ENCODE assay signal across 1 cellular context in the genomic region with DNA sequence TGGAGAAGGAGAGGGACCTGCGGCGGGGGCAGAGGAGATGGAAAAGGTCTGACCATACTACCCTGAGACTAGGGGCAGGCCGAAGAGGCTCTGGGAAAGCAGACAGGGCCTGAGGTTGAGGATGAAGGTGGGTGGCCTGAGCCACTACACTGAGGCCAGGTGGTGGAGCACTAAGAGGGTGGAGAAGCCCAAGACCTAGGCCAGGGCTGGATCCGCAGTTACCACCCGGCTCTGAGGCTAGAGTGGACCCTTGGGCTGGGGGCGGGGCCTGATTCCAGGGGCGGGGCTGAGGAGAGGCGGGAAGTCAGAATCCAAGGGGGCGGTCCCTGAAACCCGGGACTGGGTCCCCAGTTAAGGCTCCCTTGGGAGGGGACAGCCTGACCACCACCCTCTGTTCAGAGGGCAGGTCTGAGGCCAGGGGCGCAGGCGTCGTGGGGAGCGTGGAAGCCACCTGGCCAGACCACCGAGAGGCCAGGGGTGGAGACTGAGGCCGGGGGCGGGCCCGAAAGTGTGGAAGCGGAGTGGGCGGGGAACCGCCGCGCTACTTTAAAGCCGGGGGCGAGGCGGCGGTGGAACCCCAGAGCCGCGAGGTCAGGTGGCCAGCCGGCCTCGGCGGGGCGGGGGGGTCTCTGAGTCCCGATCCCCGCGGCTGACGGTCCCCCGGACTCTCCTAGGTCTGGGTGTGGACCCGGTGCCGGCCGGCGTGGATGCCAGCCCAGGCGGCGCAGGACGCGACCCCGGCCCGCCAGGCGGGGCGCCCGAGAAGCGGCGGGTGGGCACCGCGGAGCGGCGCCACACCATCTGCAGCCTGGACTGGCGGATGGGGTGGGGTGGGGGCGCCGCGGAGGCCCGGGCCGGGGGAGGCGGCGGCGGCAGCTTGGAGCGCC.
A peak's percentile ranks its signal among the peaks of the same experiment; 100 is the strongest.
TF ChIP-seq lines count a peak whose summit lies in the region.

No MANE protein-coding gene starts in this region.

TF ChIP-seq in HepG2, 621 proteins besides CTCF, POLR2A, EP300 and RAD21 (continued from another document and continues in another):
- TF ChIP-seq, protein P1, sequence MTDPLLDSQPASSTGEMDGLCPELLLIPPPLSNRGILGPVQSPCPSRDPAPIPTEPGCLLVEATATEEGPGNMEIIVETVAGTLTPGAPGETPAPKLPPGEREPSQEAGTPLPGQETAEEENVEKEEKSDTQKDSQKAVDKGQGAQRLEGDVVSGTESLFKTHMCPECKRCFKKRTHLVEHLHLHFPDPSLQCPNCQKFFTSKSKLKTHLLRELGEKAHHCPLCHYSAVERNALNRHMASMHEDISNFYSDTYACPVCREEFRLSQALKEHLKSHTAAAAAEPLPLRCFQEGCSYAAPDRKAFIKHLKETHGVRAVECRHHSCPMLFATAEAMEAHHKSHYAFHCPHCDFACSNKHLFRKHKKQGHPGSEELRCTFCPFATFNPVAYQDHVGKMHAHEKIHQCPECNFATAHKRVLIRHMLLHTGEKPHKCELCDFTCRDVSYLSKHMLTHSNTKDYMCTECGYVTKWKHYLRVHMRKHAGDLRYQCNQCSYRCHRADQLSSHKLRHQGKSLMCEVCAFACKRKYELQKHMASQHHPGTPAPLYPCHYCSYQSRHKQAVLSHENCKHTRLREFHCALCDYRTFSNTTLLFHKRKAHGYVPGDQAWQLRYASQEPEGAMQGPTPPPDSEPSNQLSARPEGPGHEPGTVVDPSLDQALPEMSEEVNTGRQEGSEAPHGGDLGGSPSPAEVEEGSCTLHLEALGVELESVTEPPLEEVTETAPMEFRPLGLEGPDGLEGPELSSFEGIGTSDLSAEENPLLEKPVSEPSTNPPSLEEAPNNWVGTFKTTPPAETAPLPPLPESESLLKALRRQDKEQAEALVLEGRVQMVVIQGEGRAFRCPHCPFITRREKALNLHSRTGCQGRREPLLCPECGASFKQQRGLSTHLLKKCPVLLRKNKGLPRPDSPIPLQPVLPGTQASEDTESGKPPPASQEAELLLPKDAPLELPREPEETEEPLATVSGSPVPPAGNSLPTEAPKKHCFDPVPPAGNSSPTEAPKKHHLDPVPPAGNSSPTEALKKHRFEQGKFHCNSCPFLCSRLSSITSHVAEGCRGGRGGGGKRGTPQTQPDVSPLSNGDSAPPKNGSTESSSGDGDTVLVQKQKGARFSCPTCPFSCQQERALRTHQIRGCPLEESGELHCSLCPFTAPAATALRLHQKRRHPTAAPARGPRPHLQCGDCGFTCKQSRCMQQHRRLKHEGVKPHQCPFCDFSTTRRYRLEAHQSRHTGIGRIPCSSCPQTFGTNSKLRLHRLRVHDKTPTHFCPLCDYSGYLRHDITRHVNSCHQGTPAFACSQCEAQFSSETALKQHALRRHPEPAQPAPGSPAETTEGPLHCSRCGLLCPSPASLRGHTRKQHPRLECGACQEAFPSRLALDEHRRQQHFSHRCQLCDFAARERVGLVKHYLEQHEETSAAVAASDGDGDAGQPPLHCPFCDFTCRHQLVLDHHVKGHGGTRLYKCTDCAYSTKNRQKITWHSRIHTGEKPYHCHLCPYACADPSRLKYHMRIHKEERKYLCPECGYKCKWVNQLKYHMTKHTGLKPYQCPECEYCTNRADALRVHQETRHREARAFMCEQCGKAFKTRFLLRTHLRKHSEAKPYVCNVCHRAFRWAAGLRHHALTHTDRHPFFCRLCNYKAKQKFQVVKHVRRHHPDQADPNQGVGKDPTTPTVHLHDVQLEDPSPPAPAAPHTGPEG (CRISPR knock-in tag; IDR thresholded peaks at IDR 0.05), result peak; percentile 51; the same call in 1 of the 2 replicates
- TF ChIP-seq, protein P2, sequence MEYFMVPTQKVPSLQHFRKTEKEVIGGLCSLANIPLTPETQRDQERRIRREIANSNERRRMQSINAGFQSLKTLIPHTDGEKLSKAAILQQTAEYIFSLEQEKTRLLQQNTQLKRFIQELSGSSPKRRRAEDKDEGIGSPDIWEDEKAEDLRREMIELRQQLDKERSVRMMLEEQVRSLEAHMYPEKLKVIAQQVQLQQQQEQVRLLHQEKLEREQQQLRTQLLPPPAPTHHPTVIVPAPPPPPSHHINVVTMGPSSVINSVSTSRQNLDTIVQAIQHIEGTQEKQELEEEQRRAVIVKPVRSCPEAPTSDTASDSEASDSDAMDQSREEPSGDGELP (IDR thresholded peaks at IDR 0.05; ENCODE audit: borderline replicate concordance, low read depth), result no peak; the same call in 1 of the 2 replicates
- TF ChIP-seq FLYWCH1 (CRISPR knock-in tag; IDR thresholded peaks at IDR 0.05), result no peak
- TF ChIP-seq, protein P3, sequence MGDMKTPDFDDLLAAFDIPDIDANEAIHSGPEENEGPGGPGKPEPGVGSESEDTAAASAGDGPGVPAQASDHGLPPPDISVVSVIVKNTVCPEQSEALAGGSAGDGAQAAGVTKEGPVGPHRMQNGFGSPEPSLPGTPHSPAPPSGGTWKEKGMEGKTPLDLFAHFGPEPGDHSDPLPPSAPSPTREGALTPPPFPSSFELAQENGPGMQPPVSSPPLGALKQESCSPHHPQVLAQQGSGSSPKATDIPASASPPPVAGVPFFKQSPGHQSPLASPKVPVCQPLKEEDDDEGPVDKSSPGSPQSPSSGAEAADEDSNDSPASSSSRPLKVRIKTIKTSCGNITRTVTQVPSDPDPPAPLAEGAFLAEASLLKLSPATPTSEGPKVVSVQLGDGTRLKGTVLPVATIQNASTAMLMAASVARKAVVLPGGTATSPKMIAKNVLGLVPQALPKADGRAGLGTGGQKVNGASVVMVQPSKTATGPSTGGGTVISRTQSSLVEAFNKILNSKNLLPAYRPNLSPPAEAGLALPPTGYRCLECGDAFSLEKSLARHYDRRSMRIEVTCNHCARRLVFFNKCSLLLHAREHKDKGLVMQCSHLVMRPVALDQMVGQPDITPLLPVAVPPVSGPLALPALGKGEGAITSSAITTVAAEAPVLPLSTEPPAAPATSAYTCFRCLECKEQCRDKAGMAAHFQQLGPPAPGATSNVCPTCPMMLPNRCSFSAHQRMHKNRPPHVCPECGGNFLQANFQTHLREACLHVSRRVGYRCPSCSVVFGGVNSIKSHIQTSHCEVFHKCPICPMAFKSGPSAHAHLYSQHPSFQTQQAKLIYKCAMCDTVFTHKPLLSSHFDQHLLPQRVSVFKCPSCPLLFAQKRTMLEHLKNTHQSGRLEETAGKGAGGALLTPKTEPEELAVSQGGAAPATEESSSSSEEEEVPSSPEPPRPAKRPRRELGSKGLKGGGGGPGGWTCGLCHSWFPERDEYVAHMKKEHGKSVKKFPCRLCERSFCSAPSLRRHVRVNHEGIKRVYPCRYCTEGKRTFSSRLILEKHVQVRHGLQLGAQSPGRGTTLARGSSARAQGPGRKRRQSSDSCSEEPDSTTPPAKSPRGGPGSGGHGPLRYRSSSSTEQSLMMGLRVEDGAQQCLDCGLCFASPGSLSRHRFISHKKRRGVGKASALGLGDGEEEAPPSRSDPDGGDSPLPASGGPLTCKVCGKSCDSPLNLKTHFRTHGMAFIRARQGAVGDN (CRISPR knock-in tag; IDR thresholded peaks at IDR 0.05), result peak; percentile 59
- no peak for TF ChIP-seq NKX3-1 (CRISPR knock-in tag; IDR thresholded peaks at IDR 0.05)
- no peak for TF ChIP-seq ZMYM3 (CRISPR knock-in tag; IDR thresholded peaks at IDR 0.05)
- TF ChIP-seq GLI4 (CRISPR knock-in tag; IDR thresholded peaks at IDR 0.05; ENCODE audit: borderline replicate concordance), result no peak
- no peak for TF ChIP-seq ZNF235 (CRISPR knock-in tag; IDR thresholded peaks at IDR 0.05; ENCODE audit: borderline replicate concordance)
- 0 out of 2 replicates have a peak, but pooled peaks have one; percentile 28 for TF ChIP-seq ZNF343 (CRISPR knock-in tag; IDR thresholded peaks at IDR 0.05)
- peak; percentile 21 for TF ChIP-seq MYC (CRISPR knock-in tag; IDR thresholded peaks at IDR 0.05; ENCODE audit: borderline replicate concordance)
- TF ChIP-seq NFE2L2 (IDR thresholded peaks at IDR 0.05; ENCODE audit: low read length), result no peak
- no peak for TF ChIP-seq REPIN1 (CRISPR knock-in tag; IDR thresholded peaks at IDR 0.05; ENCODE audit: borderline replicate concordance, low read depth)
- peak; percentile 8; the same call in 1 of the 2 replicates for TF ChIP-seq MEIS2 (CRISPR knock-in tag; IDR thresholded peaks at IDR 0.05)
- no peak for TF ChIP-seq TBP (CRISPR knock-in tag; IDR thresholded peaks at IDR 0.05)
- TF ChIP-seq SMAD9 (CRISPR knock-in tag; IDR thresholded peaks at IDR 0.05), result no peak
- TF ChIP-seq GPN1 (CRISPR knock-in tag; IDR thresholded peaks at IDR 0.05; ENCODE audit: borderline replicate concordance), result no peak
- no peak for TF ChIP-seq ZNF816 (CRISPR knock-in tag; IDR thresholded peaks at IDR 0.05; ENCODE audit: borderline replicate concordance)
- no peak for TF ChIP-seq ZNF841 (CRISPR knock-in tag; IDR thresholded peaks at IDR 0.05; ENCODE audit: borderline replicate concordance)
- no peak for TF ChIP-seq MED1 (CRISPR knock-in tag; IDR thresholded peaks at IDR 0.05)
- no peak for TF ChIP-seq HES4 (CRISPR knock-in tag; IDR thresholded peaks at IDR 0.05; ENCODE audit: borderline replicate concordance)
- TF ChIP-seq ZNF564 (CRISPR knock-in tag; IDR thresholded peaks at IDR 0.05), result no peak
- TF ChIP-seq MTF2 (CRISPR knock-in tag; IDR thresholded peaks at IDR 0.05; ENCODE audit: borderline replicate concordance), result peak; percentile 77; the same call in 1 of the 2 replicates
- TF ChIP-seq ZBTB38 (CRISPR knock-in tag; IDR thresholded peaks at IDR 0.05), result no peak
- TF ChIP-seq ARNT (IDR thresholded peaks at IDR 0.05), result no peak
- peak; percentile 53; the same call in 1 of the 2 replicates for TF ChIP-seq ZNF274 (CRISPR knock-in tag; IDR thresholded peaks at IDR 0.05)
- TF ChIP-seq TCF12 (IDR thresholded peaks at IDR 0.05), result no peak
- no peak for TF ChIP-seq TCF12 (CRISPR knock-in tag; IDR thresholded peaks at IDR 0.05)
- TF ChIP-seq, protein P4, sequence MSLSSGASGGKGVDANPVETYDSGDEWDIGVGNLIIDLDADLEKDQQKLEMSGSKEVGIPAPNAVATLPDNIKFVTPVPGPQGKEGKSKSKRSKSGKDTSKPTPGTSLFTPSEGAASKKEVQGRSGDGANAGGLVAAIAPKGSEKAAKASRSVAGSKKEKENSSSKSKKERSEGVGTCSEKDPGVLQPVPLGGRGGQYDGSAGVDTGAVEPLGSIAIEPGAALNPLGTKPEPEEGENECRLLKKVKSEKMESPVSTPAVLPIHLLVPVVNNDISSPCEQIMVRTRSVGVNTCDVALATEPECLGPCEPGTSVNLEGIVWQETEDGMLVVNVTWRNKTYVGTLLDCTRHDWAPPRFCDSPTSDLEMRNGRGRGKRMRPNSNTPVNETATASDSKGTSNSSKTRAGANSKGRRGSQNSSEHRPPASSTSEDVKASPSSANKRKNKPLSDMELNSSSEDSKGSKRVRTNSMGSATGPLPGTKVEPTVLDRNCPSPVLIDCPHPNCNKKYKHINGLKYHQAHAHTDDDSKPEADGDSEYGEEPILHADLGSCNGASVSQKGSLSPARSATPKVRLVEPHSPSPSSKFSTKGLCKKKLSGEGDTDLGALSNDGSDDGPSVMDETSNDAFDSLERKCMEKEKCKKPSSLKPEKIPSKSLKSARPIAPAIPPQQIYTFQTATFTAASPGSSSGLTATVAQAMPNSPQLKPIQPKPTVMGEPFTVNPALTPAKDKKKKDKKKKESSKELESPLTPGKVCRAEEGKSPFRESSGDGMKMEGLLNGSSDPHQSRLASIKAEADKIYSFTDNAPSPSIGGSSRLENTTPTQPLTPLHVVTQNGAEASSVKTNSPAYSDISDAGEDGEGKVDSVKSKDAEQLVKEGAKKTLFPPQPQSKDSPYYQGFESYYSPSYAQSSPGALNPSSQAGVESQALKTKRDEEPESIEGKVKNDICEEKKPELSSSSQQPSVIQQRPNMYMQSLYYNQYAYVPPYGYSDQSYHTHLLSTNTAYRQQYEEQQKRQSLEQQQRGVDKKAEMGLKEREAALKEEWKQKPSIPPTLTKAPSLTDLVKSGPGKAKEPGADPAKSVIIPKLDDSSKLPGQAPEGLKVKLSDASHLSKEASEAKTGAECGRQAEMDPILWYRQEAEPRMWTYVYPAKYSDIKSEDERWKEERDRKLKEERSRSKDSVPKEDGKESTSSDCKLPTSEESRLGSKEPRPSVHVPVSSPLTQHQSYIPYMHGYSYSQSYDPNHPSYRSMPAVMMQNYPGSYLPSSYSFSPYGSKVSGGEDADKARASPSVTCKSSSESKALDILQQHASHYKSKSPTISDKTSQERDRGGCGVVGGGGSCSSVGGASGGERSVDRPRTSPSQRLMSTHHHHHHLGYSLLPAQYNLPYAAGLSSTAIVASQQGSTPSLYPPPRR (CRISPR knock-in tag; IDR thresholded peaks at IDR 0.05; ENCODE audit: borderline replicate concordance), result no peak
- TF ChIP-seq ZNF383 (CRISPR knock-in tag; IDR thresholded peaks at IDR 0.05; ENCODE audit: borderline replicate concordance), result no peak
- no peak for TF ChIP-seq MXD4 (CRISPR knock-in tag; IDR thresholded peaks at IDR 0.05)
- no peak for TF ChIP-seq ZSCAN30 (CRISPR knock-in tag; IDR thresholded peaks at IDR 0.05)
- TF ChIP-seq, protein P5, sequence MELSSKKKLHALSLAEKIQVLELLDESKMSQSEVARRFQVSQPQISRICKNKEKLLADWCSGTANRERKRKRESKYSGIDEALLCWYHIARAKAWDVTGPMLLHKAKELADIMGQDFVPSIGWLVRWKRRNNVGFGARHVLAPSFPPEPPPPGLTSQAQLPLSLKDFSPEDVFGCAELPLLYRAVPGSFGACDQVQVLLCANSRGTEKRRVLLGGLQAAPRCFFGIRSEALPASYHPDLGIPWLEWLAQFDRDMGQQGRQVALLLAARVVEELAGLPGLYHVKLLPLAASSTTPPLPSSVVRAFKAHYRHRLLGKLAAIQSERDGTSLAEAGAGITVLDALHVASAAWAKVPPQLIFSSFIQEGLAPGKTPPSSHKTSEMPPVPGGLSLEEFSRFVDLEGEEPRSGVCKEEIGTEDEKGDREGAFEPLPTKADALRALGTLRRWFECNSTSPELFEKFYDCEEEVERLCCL (CRISPR knock-in tag; IDR thresholded peaks at IDR 0.05; ENCODE audit: borderline replicate concordance), result no peak; the same call in 1 of the 2 replicates
- no peak for TF ChIP-seq KMT2B (CRISPR knock-in tag; IDR thresholded peaks at IDR 0.05)
- peak; percentile 12 for TF ChIP-seq CBX1 (IDR thresholded peaks at IDR 0.05; ENCODE audit: low read depth)
- TF ChIP-seq ZNF790 (CRISPR knock-in tag; IDR thresholded peaks at IDR 0.05; ENCODE audit: borderline replicate concordance), result no peak
- TF ChIP-seq ZNF652 (CRISPR knock-in tag; IDR thresholded peaks at IDR 0.05; ENCODE audit: borderline replicate concordance, low read depth), result no peak
- TF ChIP-seq ZNF777 (CRISPR knock-in tag; IDR thresholded peaks at IDR 0.05), result peak; percentile 91
- no peak for TF ChIP-seq ZSCAN21 (CRISPR knock-in tag; IDR thresholded peaks at IDR 0.05; ENCODE audit: borderline replicate concordance)
- no peak for TF ChIP-seq ZNF296 (CRISPR knock-in tag; conservative IDR thresholded peaks at IDR 0.05)
- TF ChIP-seq, protein P6, sequence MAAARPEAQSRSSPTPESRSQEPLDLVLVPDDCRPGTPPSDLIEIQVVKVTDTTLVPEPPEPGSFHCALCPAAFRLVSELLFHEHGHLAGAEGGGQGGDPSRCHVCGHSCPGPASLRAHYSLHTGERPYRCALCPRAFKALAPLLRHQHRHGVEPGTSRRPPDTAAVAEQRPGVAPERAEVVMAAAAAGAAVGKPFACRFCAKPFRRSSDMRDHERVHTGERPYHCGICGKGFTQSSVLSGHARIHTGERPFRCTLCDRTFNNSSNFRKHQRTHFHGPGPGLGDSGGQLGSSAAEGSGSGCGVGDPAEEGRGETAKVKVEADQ (CRISPR knock-in tag; IDR thresholded peaks at IDR 0.05; ENCODE audit: borderline replicate concordance), result peak; percentile 7; the same call in 1 of the 2 replicates
- peak; percentile 37 for TF ChIP-seq ZNF263 (CRISPR knock-in tag; IDR thresholded peaks at IDR 0.05)
- TF ChIP-seq ZNF773 (CRISPR knock-in tag; IDR thresholded peaks at IDR 0.05; ENCODE audit: borderline replicate concordance), result no peak
